In genomic region chr9:98974554-98974953, GRCh38 we compare ENCODE assay signal across 1 cellular context.
A peak's percentile ranks its signal among the peaks of the same experiment; 100 is the strongest.
TF ChIP-seq lines count a peak whose summit lies in the region.

No MANE protein-coding gene starts in this region.

TF ChIP-seq in K562, 482 proteins besides CTCF, POLR2A, EP300 and RAD21 (continued from another document):
- no peak for TF ChIP-seq ZNF512 (tag; IDR thresholded peaks at IDR 0.05)
- 0 out of 2 replicates have a peak, but pooled peaks have one; percentile 18 for TF ChIP-seq ERF (CRISPR knock-in tag; IDR thresholded peaks at IDR 0.05)
- no peak for TF ChIP-seq TSC22D4 (tag; IDR thresholded peaks at IDR 0.05)
- 0 out of 2 replicates have a peak, but pooled peaks have one; percentile 40 for TF ChIP-seq ZBTB49 (CRISPR knock-in tag; IDR thresholded peaks at IDR 0.05; ENCODE audit: borderline replicate concordance)
- no peak for TF ChIP-seq WHSC1 (IDR thresholded peaks at IDR 0.05; ENCODE audit: low read length)
- no peak for TF ChIP-seq GTF2E2 (tag; IDR thresholded peaks at IDR 0.05)
- TF ChIP-seq ELK3 (CRISPR knock-in tag; IDR thresholded peaks at IDR 0.05): no peak
- no peak for TF ChIP-seq DACH1 (IDR thresholded peaks at IDR 0.05; ENCODE audit: partially characterized antibody)
- TF ChIP-seq FIP1L1 (IDR thresholded peaks at IDR 0.05; ENCODE audit: low read depth, low read length, poor library complexity, severe bottlenecking): no peak
- no peak for TF ChIP-seq KLF13 (tag; IDR thresholded peaks at IDR 0.05; ENCODE audit: borderline replicate concordance, low read depth)
- no peak for TF ChIP-seq ZNF263 (CRISPR knock-in tag; IDR thresholded peaks at IDR 0.05; ENCODE audit: borderline replicate concordance)
- 0 out of 2 replicates have a peak, but pooled peaks have one; percentile 38 for TF ChIP-seq FOXK1 (CRISPR knock-in tag; IDR thresholded peaks at IDR 0.05; ENCODE audit: borderline replicate concordance)
- TF ChIP-seq HIVEP1 (CRISPR knock-in tag; IDR thresholded peaks at IDR 0.05): no peak
- TF ChIP-seq ZNF280A (IDR thresholded peaks at IDR 0.05; ENCODE audit: low read depth, partially characterized antibody): no peak
